20 cellular contexts compared by ENCODE assay signal in genomic region chr7:105742787-105743186, GRCh38.
"Had no signal": no experiment of that assay in that cellular context is flagged by ENCODE, and none has a peak within 500 bp of the region (broad histone marks: within the 10 kb centered on the region; RNA-seq: fewer than 3 reads in every experiment).

No MANE protein-coding gene starts in this region.

- H3K27ac ChIP-seq: body of pancreas, dorsolateral prefrontal cortex, epithelial cell of prostate, hepatocyte, neural progenitor cell, prostate gland, right atrium auricular region, suprapubic skin, transverse colon, uterus had no signal

- H3K27me3 Mint-ChIP-seq: activated CD4-positive, alpha-beta T cell treated with anti-CD3 and anti-CD28 coated beads, Interleukin-2, amount 10 ng/mL, durations not matched to agents 24 days and 14 days; activated CD8-positive, alpha-beta T cell treated with anti-CD3 and anti-CD28 coated beads for 36 hours; activated T-helper 17 cell treated with anti-CD3 and anti-CD28 coated beads, Interleukin-2, amount 50 U/mL, for 72 hours; memory B cell had no signal

- ATAC-seq: activated CD8-positive, alpha-beta T cell treated with anti-CD3 and anti-CD28 coated beads for 36 hours; body of pancreas; stimulated activated naive CD8-positive, alpha-beta T cell treated with anti-CD3 and anti-CD28 coated beads, Interleukin-15, amount 100 ng/mL, for 72 hours had no signal

- H3K4me3 ChIP-seq: body of pancreas, dorsolateral prefrontal cortex, hepatocyte, neural progenitor cell, prostate gland, right atrium auricular region, suprapubic skin, transverse colon, uterus had no signal

- H3K36me3 Mint-ChIP-seq: memory B cell had no signal

- H3K9me3 ChIP-seq: body of pancreas, prostate gland, right atrium auricular region, suprapubic skin, transverse colon, uterus had no signal

- DNase-seq: activated CD4-positive, alpha-beta T cell treated with anti-CD3 and anti-CD28 coated beads, Interleukin-2, amount 10 ng/mL, durations not matched to agents 24 days and 14 days; activated CD8-positive, alpha-beta T cell treated with anti-CD3 and anti-CD28 coated beads for 36 hours; activated naive CD4-positive, alpha-beta T cell treated with anti-CD3 and anti-CD28 coated beads for 36 hours; activated T-cell treated with anti-CD3 and anti-CD28 coated beads, Interleukin-2, amount 50 U/mL, for 1 hour; dorsolateral prefrontal cortex; foreskin fibroblast; stimulated activated CD4-positive, alpha-beta T cell treated with anti-CD3 and anti-CD28 coated beads, Interleukin-2, amount 100 ng/mL, for 24 hours; stimulated activated naive CD8-positive, alpha-beta T cell treated with anti-CD3 and anti-CD28 coated beads, Interleukin-15, amount 100 ng/mL, for 72 hours; transverse colon; uterus had no signal

- H3K9ac ChIP-seq: neural progenitor cell had no signal

- H3K4me3 Mint-ChIP-seq: activated CD4-positive, alpha-beta T cell treated with anti-CD3 and anti-CD28 coated beads, Interleukin-2, amount 10 ng/mL, durations not matched to agents 24 days and 14 days; activated CD8-positive, alpha-beta T cell treated with anti-CD3 and anti-CD28 coated beads for 36 hours; activated naive CD4-positive, alpha-beta T cell treated with anti-CD3 and anti-CD28 coated beads for 36 hours; endodermal cell; neural progenitor cell; stimulated activated naive CD8-positive, alpha-beta T cell treated with anti-CD3 and anti-CD28 coated beads, Interleukin-15, amount 100 ng/mL, for 72 hours had no signal

- H2AFZ ChIP-seq: hepatocyte, neural progenitor cell had no signal

- H3K36me3 ChIP-seq: neural progenitor cell, prostate gland, right atrium auricular region, suprapubic skin, transverse colon, uterus had no signal

- H3K4me2 ChIP-seq: hepatocyte, neural progenitor cell had no signal

- H3K4me1 ChIP-seq: body of pancreas, neural progenitor cell, prostate gland, right atrium auricular region, suprapubic skin, uterus had no signal

- H3K79me2 ChIP-seq: hepatocyte had no signal

- H3K4me1 Mint-ChIP-seq: activated CD4-positive, alpha-beta T cell treated with anti-CD3 and anti-CD28 coated beads, Interleukin-2, amount 10 ng/mL, durations not matched to agents 24 days and 14 days had no signal

- H3K9me3 Mint-ChIP-seq: activated CD4-positive, alpha-beta T cell treated with anti-CD3 and anti-CD28 coated beads, Interleukin-2, amount 10 ng/mL, durations not matched to agents 24 days and 14 days; activated CD8-positive, alpha-beta T cell treated with anti-CD3 and anti-CD28 coated beads for 36 hours; activated naive CD4-positive, alpha-beta T cell treated with anti-CD3 and anti-CD28 coated beads for 36 hours; activated T-helper 17 cell treated with anti-CD3 and anti-CD28 coated beads, Interleukin-2, amount 50 U/mL, for 72 hours; endodermal cell; memory B cell; neural progenitor cell; stimulated activated naive CD8-positive, alpha-beta T cell treated with anti-CD3 and anti-CD28 coated beads, Interleukin-15, amount 100 ng/mL, for 72 hours had no signal

- H3K27ac Mint-ChIP-seq: activated CD4-positive, alpha-beta T cell treated with anti-CD3 and anti-CD28 coated beads, Interleukin-2, amount 10 ng/mL, durations not matched to agents 24 days and 14 days; activated CD8-positive, alpha-beta T cell treated with anti-CD3 and anti-CD28 coated beads for 36 hours; activated naive CD4-positive, alpha-beta T cell treated with anti-CD3 and anti-CD28 coated beads for 36 hours; activated T-helper 17 cell treated with anti-CD3 and anti-CD28 coated beads, Interleukin-2, amount 50 U/mL, for 72 hours; endodermal cell; memory B cell; neural progenitor cell; stimulated activated naive CD8-positive, alpha-beta T cell treated with anti-CD3 and anti-CD28 coated beads, Interleukin-15, amount 100 ng/mL, for 72 hours had no signal

- H3K27me3 ChIP-seq: body of pancreas, dorsolateral prefrontal cortex, hepatocyte, neural progenitor cell, right atrium auricular region, suprapubic skin, transverse colon, uterus had no signal
